In genomic region chr7:28360739-28361138, GRCh38 we compare ENCODE assay signal across 19 cellular contexts. TPM values are rescaled to one million over a fixed set of nuclear protein-coding genes. Genes with fewer than 3 reads are reported as not detected.
DNase-seq lines count a peak whose midpoint lies in the region; ATAC-seq and TF ChIP-seq lines count a peak whose summit lies in the region.
"Had no signal": no experiment of that assay in that cellular context is flagged by ENCODE, and none has a peak within 500 bp of the region (broad histone marks: within the 10 kb centered on the region; RNA-seq: fewer than 3 reads in every experiment).

No MANE protein-coding gene starts in this region.

- H3K27me3 Mint-ChIP-seq in chondrocyte (ENCODE audit: low read depth): no peaks in the 10 kb centered on the region

- no peak overlapping the region for H3K4me3 ChIP-seq in BE2C (ENCODE audit: low read depth, low read length)
- H3K4me3 ChIP-seq: left ventricle myocardium inferior, pancreas, suprapubic skin had no signal

- in situ Hi-C loops in G401 (cut with HindIII; ENCODE audit: low sequenced_read_pairs): no loop called here

- H3K4me1 ChIP-seq in BE2C: peaks cover 10% of the 10 kb centered on the region; the same call in 1 of the 2 replicates
- H3K4me1 ChIP-seq: pancreas, suprapubic skin had no signal

- H3K36me3 ChIP-seq in BE2C: no peaks in the 10 kb centered on the region
- H3K36me3 ChIP-seq: left ventricle myocardium inferior, pancreas, suprapubic skin had no signal

- H3K4me3 Mint-ChIP-seq in chondrocyte (ENCODE audit: unreplicated experiment): no peak overlapping the region
- no peak overlapping the region for H3K4me3 Mint-ChIP-seq in stimulated activated effector memory CD8-positive, alpha-beta T cell treated with anti-CD3 and anti-CD28 coated beads, Interleukin-12 subunit alpha, Interleukin-12 subunit beta, amount 100 ng/mL, for 72 hours
- H3K4me3 Mint-ChIP-seq: T-helper 2 cell treated with Interferon-gamma antibody and Interleukin-4, amounts not matched to agents 5 μg/mL and 100 μg/mL, for 36 hours had no signal

- peaks cover 4% of the 10 kb centered on the region for H3K36me3 Mint-ChIP-seq in chondrocyte (ENCODE audit: low read depth)
- no peaks in the 10 kb centered on the region for H3K36me3 Mint-ChIP-seq in stimulated activated effector memory CD8-positive, alpha-beta T cell treated with anti-CD3 and anti-CD28 coated beads, Interleukin-12 subunit alpha, Interleukin-12 subunit beta, amount 100 ng/mL, for 72 hours

- H3K9me3 ChIP-seq in BE2C: no peaks in the 10 kb centered on the region
- H3K9me3 ChIP-seq: pancreas, suprapubic skin had no signal

- H3K4me1 Mint-ChIP-seq in chondrocyte (ENCODE audit: low read depth): peaks cover 15% of the 10 kb centered on the region
- H3K4me1 Mint-ChIP-seq in stimulated activated effector memory CD8-positive, alpha-beta T cell treated with anti-CD3 and anti-CD28 coated beads, Interleukin-12 subunit alpha, Interleukin-12 subunit beta, amount 100 ng/mL, for 72 hours: peaks cover 6% of the 10 kb centered on the region

- H3K27me3 ChIP-seq in BE2C: no peaks in the 10 kb centered on the region
- H3K27me3 ChIP-seq: pancreas, suprapubic skin had no signal

- no peak for ATAC-seq in stimulated activated effector memory CD8-positive, alpha-beta T cell treated with anti-CD3 and anti-CD28 coated beads, Interleukin-12 subunit alpha, Interleukin-12 subunit beta, amount 100 ng/mL, for 72 hours
- ATAC-seq: pancreas, Right ventricle myocardium inferior had no signal

- DNase-seq in BE2C (peak; percentile 53), G401 (ENCODE audit: low spot score) (peak; percentile 6), NCI-H748 (lab: John Stamatoyannopoulos, UW; ENCODE audit: unreplicated experiment) (peak; percentile 80), chondrocyte (ENCODE audit: low spot score) (no peak), GM03348 (ENCODE audit: low spot score) (no peak), NCI-H510A treated with DMSO at 0.1 percent for 48 hours (lab: John Stamatoyannopoulos, UW) (no peak)
- DNase-seq in stimulated activated effector memory CD8-positive, alpha-beta T cell treated with anti-CD3 and anti-CD28 coated beads, Interleukin-12 subunit alpha, Interleukin-12 subunit beta, amount 100 ng/mL, for 72 hours (ENCODE audit: low spot score in 2 of 2): no peak
- DNase-seq: activated CD4-positive, alpha-beta T cell treated with anti-CD3 and anti-CD28 coated beads for 4 hours; activated CD8-positive, alpha-beta memory T cell treated with anti-CD3 and anti-CD28 coated beads, Interleukin-2, amount 50 U/mL, for 48 hours; aorta; foreskin melanocyte; KBM-7; left ventricle myocardium inferior; NCI-H524 treated with DMSO at 0.1 percent for 48 hours; pancreas; stimulated activated CD4-positive, alpha-beta T cell treated with anti-CD3 and anti-CD28 coated beads, Interleukin-4, amount 100 ng/mL, for 1 hour had no signal

- TF ChIP-seq CTCF in BE2C (IDR thresholded peaks at IDR 0.05; ENCODE audit: low read depth, low read length): peak; percentile 63
- TF ChIP-seq CTCF in chondrocyte (IDR thresholded peaks at IDR 0.05): peak; percentile 31

- no peak overlapping the region for H3K27ac Mint-ChIP-seq in chondrocyte (ENCODE audit: unreplicated experiment)
- no peak overlapping the region for H3K27ac Mint-ChIP-seq in stimulated activated effector memory CD8-positive, alpha-beta T cell treated with anti-CD3 and anti-CD28 coated beads, Interleukin-12 subunit alpha, Interleukin-12 subunit beta, amount 100 ng/mL, for 72 hours
- H3K27ac Mint-ChIP-seq: T-helper 2 cell treated with Interferon-gamma antibody and Interleukin-4, amounts not matched to agents 5 μg/mL and 100 μg/mL, for 36 hours had no signal

- H3K9me3 Mint-ChIP-seq in chondrocyte (ENCODE audit: low read depth): peaks cover 11% of the 10 kb centered on the region
- H3K9me3 Mint-ChIP-seq in stimulated activated effector memory CD8-positive, alpha-beta T cell treated with anti-CD3 and anti-CD28 coated beads, Interleukin-12 subunit alpha, Interleukin-12 subunit beta, amount 100 ng/mL, for 72 hours: peaks cover 13% of the 10 kb centered on the region

RNA-seq across cellular contexts. Expression of gene CREB5, which starts 51.6 kb away (rescaled TPM):
- 5.6 TPM for polyA plus RNA-seq in BE2C (2012; ENCODE audit: insufficient read depth, insufficient read length, low read depth)
- 0.12 and 0.20 TPM in 2 replicates for total RNA-seq in G401 (2014; rRNA removed; shearing (Covaris generic))
- total RNA-seq in chondrocyte: 5.1 to 10.2 TPM (median 8.2 TPM) in 3 replicates

Comparison
In these comparisons a context has a peak if more than half of its experiments do, and no peak if none do; other contexts are left out.
1. DNase-seq: peak in BE2C (single experiment), G401 (single experiment) and NCI-H748 (single experiment); none in chondrocyte (single experiment), GM03348 (single experiment), stimulated activated effector memory CD8-positive, alpha-beta T cell treated with anti-CD3 and anti-CD28 coated beads, Interleukin-12 subunit alpha, Interleukin-12 subunit beta, amount 100 ng/mL, for 72 hours (0 of 2) and NCI-H510A treated with DMSO at 0.1 percent for 48 hours (single experiment).